1 cellular context compared by ENCODE assay signal in genomic region chr12:75528272-75528671, GRCh38.
TF ChIP-seq lines count a peak whose summit lies in the region.

No MANE protein-coding gene starts in this region.

TF ChIP-seq in GM23338, 12 proteins besides CTCF, POLR2A, EP300 and RAD21 (continued from another document):
- TF ChIP-seq REST (IDR thresholded peaks at IDR 0.05; ENCODE audit: unreplicated experiment) (no peak), POLR2AphosphoS5 (IDR thresholded peaks at IDR 0.05; ENCODE audit: low read depth) (no peak)
